ENCODE assay signal across 1 cellular context in genomic region chr1:81252471-81253160, GRCh38.
TF ChIP-seq lines count a peak whose summit lies in the region.

No MANE protein-coding gene starts in this region.

TF ChIP-seq in WTC11, 78 proteins besides CTCF, POLR2A, EP300 and RAD21 (continued from another document):
- TF ChIP-seq FOXP4 (CRISPR knock-in tag; IDR thresholded peaks at IDR 0.05) (no peak), E2F4 (CRISPR knock-in tag; IDR thresholded peaks at IDR 0.05; ENCODE audit: borderline replicate concordance, low read depth) (no peak), ZNF416 (CRISPR knock-in tag; IDR thresholded peaks at IDR 0.05) (no peak), AFF4 (CRISPR knock-in tag; IDR thresholded peaks at IDR 0.05; ENCODE audit: borderline replicate concordance) (no peak), TP53 (CRISPR knock-in tag; IDR thresholded peaks at IDR 0.05) (no peak), EMX1 (CRISPR knock-in tag; IDR thresholded peaks at IDR 0.05) (no peak), SOX15 (CRISPR knock-in tag; IDR thresholded peaks at IDR 0.05) (no peak)
- TF ChIP-seq, protein P1, sequence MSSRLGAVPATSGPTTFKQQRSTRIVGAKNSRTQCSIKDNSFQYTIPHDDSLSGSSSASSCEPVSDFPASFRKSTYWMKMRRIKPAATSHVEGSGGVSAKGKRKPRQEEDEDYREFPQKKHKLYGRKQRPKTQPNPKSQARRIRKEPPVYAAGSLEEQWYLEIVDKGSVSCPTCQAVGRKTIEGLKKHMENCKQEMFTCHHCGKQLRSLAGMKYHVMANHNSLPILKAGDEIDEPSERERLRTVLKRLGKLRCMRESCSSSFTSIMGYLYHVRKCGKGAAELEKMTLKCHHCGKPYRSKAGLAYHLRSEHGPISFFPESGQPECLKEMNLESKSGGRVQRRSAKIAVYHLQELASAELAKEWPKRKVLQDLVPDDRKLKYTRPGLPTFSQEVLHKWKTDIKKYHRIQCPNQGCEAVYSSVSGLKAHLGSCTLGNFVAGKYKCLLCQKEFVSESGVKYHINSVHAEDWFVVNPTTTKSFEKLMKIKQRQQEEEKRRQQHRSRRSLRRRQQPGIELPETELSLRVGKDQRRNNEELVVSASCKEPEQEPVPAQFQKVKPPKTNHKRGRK (CRISPR knock-in tag; IDR thresholded peaks at IDR 0.05; ENCODE audit: borderline replicate concordance), result no peak
- TF ChIP-seq, protein P2, sequence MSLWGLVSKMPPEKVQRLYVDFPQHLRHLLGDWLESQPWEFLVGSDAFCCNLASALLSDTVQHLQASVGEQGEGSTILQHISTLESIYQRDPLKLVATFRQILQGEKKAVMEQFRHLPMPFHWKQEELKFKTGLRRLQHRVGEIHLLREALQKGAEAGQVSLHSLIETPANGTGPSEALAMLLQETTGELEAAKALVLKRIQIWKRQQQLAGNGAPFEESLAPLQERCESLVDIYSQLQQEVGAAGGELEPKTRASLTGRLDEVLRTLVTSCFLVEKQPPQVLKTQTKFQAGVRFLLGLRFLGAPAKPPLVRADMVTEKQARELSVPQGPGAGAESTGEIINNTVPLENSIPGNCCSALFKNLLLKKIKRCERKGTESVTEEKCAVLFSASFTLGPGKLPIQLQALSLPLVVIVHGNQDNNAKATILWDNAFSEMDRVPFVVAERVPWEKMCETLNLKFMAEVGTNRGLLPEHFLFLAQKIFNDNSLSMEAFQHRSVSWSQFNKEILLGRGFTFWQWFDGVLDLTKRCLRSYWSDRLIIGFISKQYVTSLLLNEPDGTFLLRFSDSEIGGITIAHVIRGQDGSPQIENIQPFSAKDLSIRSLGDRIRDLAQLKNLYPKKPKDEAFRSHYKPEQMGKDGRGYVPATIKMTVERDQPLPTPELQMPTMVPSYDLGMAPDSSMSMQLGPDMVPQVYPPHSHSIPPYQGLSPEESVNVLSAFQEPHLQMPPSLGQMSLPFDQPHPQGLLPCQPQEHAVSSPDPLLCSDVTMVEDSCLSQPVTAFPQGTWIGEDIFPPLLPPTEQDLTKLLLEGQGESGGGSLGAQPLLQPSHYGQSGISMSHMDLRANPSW (CRISPR knock-in tag; conservative IDR thresholded peaks at IDR 0.05; ENCODE audit: low read depth), result no peak
- TF ChIP-seq, protein P3, sequence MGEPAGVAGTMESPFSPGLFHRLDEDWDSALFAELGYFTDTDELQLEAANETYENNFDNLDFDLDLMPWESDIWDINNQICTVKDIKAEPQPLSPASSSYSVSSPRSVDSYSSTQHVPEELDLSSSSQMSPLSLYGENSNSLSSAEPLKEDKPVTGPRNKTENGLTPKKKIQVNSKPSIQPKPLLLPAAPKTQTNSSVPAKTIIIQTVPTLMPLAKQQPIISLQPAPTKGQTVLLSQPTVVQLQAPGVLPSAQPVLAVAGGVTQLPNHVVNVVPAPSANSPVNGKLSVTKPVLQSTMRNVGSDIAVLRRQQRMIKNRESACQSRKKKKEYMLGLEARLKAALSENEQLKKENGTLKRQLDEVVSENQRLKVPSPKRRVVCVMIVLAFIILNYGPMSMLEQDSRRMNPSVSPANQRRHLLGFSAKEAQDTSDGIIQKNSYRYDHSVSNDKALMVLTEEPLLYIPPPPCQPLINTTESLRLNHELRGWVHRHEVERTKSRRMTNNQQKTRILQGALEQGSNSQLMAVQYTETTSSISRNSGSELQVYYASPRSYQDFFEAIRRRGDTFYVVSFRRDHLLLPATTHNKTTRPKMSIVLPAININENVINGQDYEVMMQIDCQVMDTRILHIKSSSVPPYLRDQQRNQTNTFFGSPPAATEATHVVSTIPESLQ (CRISPR knock-in tag; IDR thresholded peaks at IDR 0.05), result no peak
